In the genomic region with DNA sequence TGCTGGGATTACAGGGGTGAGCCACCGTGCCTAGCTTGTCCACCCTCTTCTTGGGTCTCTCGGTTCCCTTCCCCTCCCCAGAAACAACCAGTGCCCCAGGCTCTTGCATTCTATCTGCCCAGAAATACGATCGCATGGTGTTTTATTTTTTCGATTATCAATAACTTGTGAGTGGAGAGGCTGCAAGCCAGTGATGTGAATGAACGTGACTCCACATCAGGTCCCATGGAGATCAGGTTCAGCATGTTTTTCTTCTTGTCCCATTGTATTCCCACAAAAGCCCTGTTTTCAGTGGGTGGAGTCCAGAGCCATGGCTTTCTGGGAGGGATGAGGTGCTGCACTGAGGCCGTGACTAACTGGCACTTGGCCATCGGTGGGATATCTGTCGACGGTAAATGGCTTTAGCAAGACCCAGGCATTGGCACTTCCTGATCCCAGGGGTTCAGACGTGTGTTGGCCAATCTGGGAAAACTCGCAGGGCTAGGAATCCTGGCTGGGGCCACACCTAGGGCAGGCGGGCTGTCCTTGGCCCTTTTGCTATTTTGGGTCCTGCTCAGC, we compare ENCODE assay signal across 23 cellular contexts. TPM values are rescaled to one million over a fixed set of nuclear protein-coding genes. Genes with fewer than 3 reads are reported as not detected.
"Had no signal": no experiment of that assay in that cellular context is flagged by ENCODE, and none has a peak within 500 bp of the region (broad histone marks: within the 10 kb centered on the region; RNA-seq: fewer than 3 reads in every experiment).

No MANE protein-coding gene starts in this region.

- H3K4me3 Mint-ChIP-seq: activated CD4-positive, alpha-beta memory T cell treated with anti-CD3 and anti-CD28 coated beads, Interleukin-2, amount 10 ng/mL, durations not matched to agents 7 days and 5 days; activated naive CD4-positive, alpha-beta T cell treated with anti-CD3 and anti-CD28 coated beads, Interleukin-2, amount 50 U/mL, for 24 hours; activated T-cell treated with anti-CD3 and anti-CD28 coated beads, Interleukin-2, amount 50 U/mL, for 24 hours; natural killer cell; stimulated activated naive B cell treated with anti-CD40 and anti-IgM and Interleukin-4, amounts not matched to agents 10 μg/mL and 1 μg/mL and 100 μg/mL, for 72 hours; T-helper 17 cell had no signal

- H3K36me3 ChIP-seq: heart left ventricle, thyroid gland had no signal

- ATAC-seq: heart left ventricle; left cardiac atrium; natural killer cell; stimulated activated naive B cell treated with anti-CD40 and anti-IgM and Interleukin-4, amounts not matched to agents 10 μg/mL and 1 μg/mL and 100 μg/mL, for 72 hours; T-helper 17 cell had no signal

- H3K27me3 ChIP-seq: heart left ventricle, thyroid gland had no signal

- H3K9me3 ChIP-seq: heart left ventricle, thyroid gland had no signal

- H3K27ac ChIP-seq: coronary artery, heart left ventricle, thyroid gland had no signal

- H3K27me3 Mint-ChIP-seq: activated naive CD4-positive, alpha-beta T cell treated with anti-CD3 and anti-CD28 coated beads, Interleukin-2, amount 50 U/mL, for 24 hours; activated T-cell treated with anti-CD3 and anti-CD28 coated beads, Interleukin-2, amount 50 U/mL, for 24 hours had no signal

- H3K27ac Mint-ChIP-seq: activated CD4-positive, alpha-beta memory T cell treated with anti-CD3 and anti-CD28 coated beads, Interleukin-2, amount 10 ng/mL, durations not matched to agents 7 days and 5 days; activated naive CD4-positive, alpha-beta T cell treated with anti-CD3 and anti-CD28 coated beads, Interleukin-2, amount 50 U/mL, for 24 hours; activated T-cell treated with anti-CD3 and anti-CD28 coated beads, Interleukin-2, amount 50 U/mL, for 24 hours; natural killer cell; stimulated activated naive B cell treated with anti-CD40 and anti-IgM and Interleukin-4, amounts not matched to agents 10 μg/mL and 1 μg/mL and 100 μg/mL, for 72 hours; T-helper 17 cell had no signal

- H3K4me1 ChIP-seq: heart left ventricle, thyroid gland had no signal

- DNase-seq: activated CD4-positive, alpha-beta memory T cell treated with anti-CD3 and anti-CD28 coated beads, Interleukin-2, amount 10 ng/mL, durations not matched to agents 7 days and 5 days; activated CD4-positive, alpha-beta T cell treated with anti-CD3 and anti-CD28 coated beads for 4 hours; activated effector memory CD4-positive, alpha-beta T cell treated with Interleukin-2 at 50 U/mL for 16 hours; activated T-cell treated with anti-CD3 and anti-CD28 coated beads, Interleukin-2, amount 50 U/mL, for 24 hours; amniotic stem cell; caudate nucleus; effector CD4-positive, alpha-beta T cell; heart left ventricle; left cardiac atrium; mammary epithelial cell; natural killer cell; stimulated activated CD4-positive, alpha-beta T cell treated with anti-CD3 and anti-CD28 coated beads, Interleukin-15, amount 100 ng/mL, for 24 hours; stimulated activated CD4-positive, alpha-beta T cell treated with anti-CD3 and anti-CD28 coated beads, Interleukin-4, amount 100 ng/mL, for 1 hour; stimulated activated naive B cell treated with anti-CD40 and anti-IgM and Interleukin-4, amounts not matched to agents 10 μg/mL and 1 μg/mL and 100 μg/mL, for 72 hours; T-helper 17 cell; thyroid gland had no signal

- H3K36me3 Mint-ChIP-seq: activated naive CD4-positive, alpha-beta T cell treated with anti-CD3 and anti-CD28 coated beads, Interleukin-2, amount 50 U/mL, for 24 hours; natural killer cell; stimulated activated naive B cell treated with anti-CD40 and anti-IgM and Interleukin-4, amounts not matched to agents 10 μg/mL and 1 μg/mL and 100 μg/mL, for 72 hours had no signal

- H3K4me1 Mint-ChIP-seq: natural killer cell had no signal

- H3K4me3 ChIP-seq: coronary artery, heart left ventricle, thyroid gland had no signal

- H3K9me3 Mint-ChIP-seq: activated CD4-positive, alpha-beta memory T cell treated with anti-CD3 and anti-CD28 coated beads, Interleukin-2, amount 10 ng/mL, durations not matched to agents 7 days and 5 days; activated naive CD4-positive, alpha-beta T cell treated with anti-CD3 and anti-CD28 coated beads, Interleukin-2, amount 50 U/mL, for 24 hours; activated T-cell treated with anti-CD3 and anti-CD28 coated beads, Interleukin-2, amount 50 U/mL, for 24 hours; natural killer cell; stimulated activated naive B cell treated with anti-CD40 and anti-IgM and Interleukin-4, amounts not matched to agents 10 μg/mL and 1 μg/mL and 100 μg/mL, for 72 hours had no signal

- FAIRE-seq: endothelial cell of umbilical vein, frontal cortex, urothelium cell line had no signal

RNA-seq across cellular contexts. Expression of a gene that starts 12.7 kb away (rescaled TPM):
- total RNA-seq: activated CD4-positive, alpha-beta memory T cell treated with anti-CD3 and anti-CD28 coated beads, Interleukin-2, amount 10 ng/mL, durations not matched to agents 7 days and 5 days; endothelial cell of umbilical vein; frontal cortex; heart left ventricle; left cardiac atrium; mammary epithelial cell; mononuclear cell; natural killer cell; skeletal muscle tissue; T-helper 17 cell; thyroid gland had no signal
- polyA plus RNA-seq: endothelial cell of umbilical vein, mammary epithelial cell had no signal
